Comparison of ENCODE assay signal across 9 cellular contexts in the genomic region with DNA sequence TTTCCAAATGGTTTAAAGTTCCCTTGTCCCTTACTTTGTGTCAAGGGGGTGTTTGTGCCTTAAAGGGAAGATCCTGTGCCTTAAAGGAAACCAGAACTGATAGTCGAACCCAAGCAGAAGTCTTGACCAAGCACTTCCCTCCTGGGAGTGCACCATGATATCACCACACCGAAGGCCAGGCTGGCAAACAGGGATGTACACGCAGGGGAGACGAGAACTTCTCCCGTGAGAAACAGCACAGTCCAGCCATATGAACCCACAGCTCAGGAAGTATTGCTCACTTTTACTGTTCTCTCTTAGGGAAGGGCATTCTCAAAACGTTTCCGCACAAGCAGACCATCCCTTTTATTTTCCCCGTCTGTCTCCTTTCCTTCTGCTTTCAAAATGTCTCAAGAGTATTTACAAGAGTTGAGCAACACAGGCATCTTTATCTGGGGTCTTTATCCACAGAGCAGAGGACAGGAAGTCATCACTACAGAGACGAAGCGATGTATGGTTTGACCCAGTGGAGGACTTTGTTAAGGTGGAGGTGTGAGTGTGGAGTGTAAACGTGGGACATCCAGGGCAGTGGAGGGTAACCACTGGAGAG. TPM values are rescaled to one million over a fixed set of nuclear protein-coding genes. Genes with fewer than 3 reads are reported as not detected.
DNase-seq lines count a peak whose midpoint lies in the region; ATAC-seq, FAIRE-seq and TF ChIP-seq lines count a peak whose summit lies in the region.
"Had no signal": no experiment of that assay in that cellular context is flagged by ENCODE, and none has a peak within 500 bp of the region (broad histone marks: within the 10 kb centered on the region; RNA-seq: fewer than 3 reads in every experiment).

No MANE protein-coding gene starts in this region.

- TF ChIP-seq CTCF in RWPE2 (IDR thresholded peaks at IDR 0.05; ENCODE audit: poor library complexity, severe bottlenecking) (peak; percentile 30), endodermal cell (conservative IDR thresholded peaks at IDR 0.05) (no peak), pancreas (IDR thresholded peaks at IDR 0.05) (peak in 1 of 4 donors; percentile 15)

- H3K4me1 ChIP-seq in RWPE2 (ENCODE audit: insufficient read depth, poor library complexity, severe bottlenecking), result peaks cover 17% of the 10 kb centered on the region
- H3K4me1 ChIP-seq in endodermal cell (ENCODE audit: control insufficient read depth, insufficient read depth, low read length), result peaks cover 3% of the 10 kb centered on the region
- H3K4me1 ChIP-seq in pancreas, result peaks cover 5 to 23% (median 13%) of the 10 kb centered on the region in 3 donors

- ATAC-seq in RWPE2 (ENCODE audit: low read depth), result no peak
- peak in 3 of 4 donors; percentile 24 to 61 (median 50) for ATAC-seq in pancreas
- no peak for ATAC-seq in HG03439 (IDR thresholded peaks at IDR 0.05; ENCODE audit: unreplicated experiment)
- ATAC-seq in GM18520 (IDR thresholded peaks at IDR 0.05; ENCODE audit: unreplicated experiment), result no peak
- ATAC-seq in GM21526 (IDR thresholded peaks at IDR 0.05; ENCODE audit: low FRiP score, unreplicated experiment), result no peak

- no peaks in the 10 kb centered on the region for H3K9me3 ChIP-seq in RWPE2 (ENCODE audit: severe bottlenecking)
- no peaks in the 10 kb centered on the region for H3K9me3 ChIP-seq in endodermal cell (ENCODE audit: control insufficient read depth, low read length)
- H3K9me3 ChIP-seq in pancreas, result no peaks in the 10 kb centered on the region

- DNase-seq in GM12891 (ENCODE audit: insufficient read length, low spot score) (no peak), RWPE2 (ENCODE audit: low spot score) (no peak), endodermal cell (peak; percentile 51), pancreas (no peak), cortex of kidney (lab: John Stamatoyannopoulos, UW) (no peak)

- H3K4me3 Mint-ChIP-seq in endodermal cell, result no peak overlapping the region

- H3K9me3 Mint-ChIP-seq in endodermal cell, result no peaks in the 10 kb centered on the region

- H3K36me3 ChIP-seq in RWPE2 (ENCODE audit: low read depth), result no peaks in the 10 kb centered on the region
- H3K36me3 ChIP-seq in endodermal cell (ENCODE audit: control insufficient read depth, insufficient read depth, low read length), result no peaks in the 10 kb centered on the region
- H3K36me3 ChIP-seq in pancreas, result no peaks in the 10 kb centered on the region

- no peak for FAIRE-seq in GM12891 (lab: Jason Lieb, UNC)
- no peak for FAIRE-seq in pancreas (lab: Jason Lieb, UNC)

- 80 to 85% methylated on average over 10 to 11 of the region's 11 CpGs for WGBS in endodermal cell (ENCODE audit: insufficient coverage in 1 of 2, insufficient read length in 1 of 2), 2 experiments
- 52 to 59% methylated on average over 11 of the region's 11 CpGs for WGBS in pancreas, 2 donors

- no peaks in the 10 kb centered on the region for H3K36me3 Mint-ChIP-seq in endodermal cell (ENCODE audit: low read depth)

- H3K27ac Mint-ChIP-seq in endodermal cell, result peak overlapping the region; percentile 84

- peaks cover 40% of the 10 kb centered on the region for H3K4me1 Mint-ChIP-seq in endodermal cell

- H3K9ac ChIP-seq in endodermal cell (ENCODE audit: extremely low read depth, low read length, poor library complexity, severe bottlenecking), result no peak overlapping the region
- H3K9ac ChIP-seq: KMS-11 had no signal

- H3K27me3 ChIP-seq in RWPE2 (ENCODE audit: insufficient read depth, poor library complexity, severe bottlenecking) (no peaks in the 10 kb centered on the region), endodermal cell (ENCODE audit: control insufficient read depth, insufficient read depth, low read length, poor library complexity, severe bottlenecking) (no peaks in the 10 kb centered on the region), pancreas (no peaks in the 10 kb centered on the region)

- no peak for TF ChIP-seq POLR2A in GM12891 (IDR thresholded peaks at IDR 0.05; ENCODE audit: low read depth, low read length)

- no peaks in the 10 kb centered on the region for H3K27me3 Mint-ChIP-seq in endodermal cell (ENCODE audit: insufficient read depth)

- peak overlapping the region; percentile 45 for H3K27ac ChIP-seq in RWPE2 (ENCODE audit: poor library complexity, severe bottlenecking)
- H3K27ac ChIP-seq in endodermal cell (ENCODE audit: low read depth, low read length), result peak overlapping the region; percentile 61
- peak overlapping the region; percentile 50 to 83 (median 73) for H3K27ac ChIP-seq in pancreas
- H3K27ac ChIP-seq: KMS-11 had no signal

- peak overlapping the region; percentile 20 for H3K4me3 ChIP-seq in RWPE2 (ENCODE audit: severe bottlenecking)
- no peak overlapping the region for H3K4me3 ChIP-seq in endodermal cell (ENCODE audit: low read length)
- peak overlapping the region in 2 of 4 donors; percentile 27 to 35 for H3K4me3 ChIP-seq in pancreas

- intact Hi-C loops in pancreas (cut with DNase I), result no loop called here

TF ChIP-seq in GM12891, 5 proteins besides CTCF, POLR2A, EP300 and RAD21:
- no peak for TF ChIP-seq POU2F2 (IDR thresholded peaks at IDR 0.05; ENCODE audit: low read depth, low read length)
- peak; percentile 56 for TF ChIP-seq SPI1 (IDR thresholded peaks at IDR 0.05; ENCODE audit: low read depth, low read length)

RNA-seq across cellular contexts. Expression of gene SERPINB1, which starts 12.8 kb away (rescaled TPM):
- 0.99 TPM for polyA plus RNA-seq in GM12891 (2012; ENCODE audit: low read depth, missing spikeins)
- 10 to 100 TPM; 30.6 to 38.5 TPM for total RNA-seq in endodermal cell
- polyA plus RNA-seq in endodermal cell (2013, experiment 1 of 2), result 14.1 TPM
- 18.4 TPM for polyA plus RNA-seq in endodermal cell (2013, experiment 2 of 2)
- total RNA-seq in pancreas, result 100 to 1,000 TPM in 5 of 6 donors, 10 to 100 TPM in 1; 94.1 to 285 (median 190) TPM
- polyA plus RNA-seq in pancreas, result 10 to 100 TPM; 68.1 to 75.8 TPM

RNA-seq across cellular contexts. Expression of gene SERPINB9, which starts 48.6 kb away (rescaled TPM):
- 5.6 TPM for polyA plus RNA-seq in GM12891 (2012; ENCODE audit: low read depth, missing spikeins)
- total RNA-seq in endodermal cell (100 to 1,000 TPM; 192 to 390 TPM), pancreas (1 to 10 TPM in 4 of 6 donors, under 1 TPM in 2; 0.65 to 4.8 (median 1.4) TPM)
- polyA plus RNA-seq in endodermal cell (2013, experiment 1 of 2), result 39.8 TPM
- 48.5 TPM for polyA plus RNA-seq in endodermal cell (2013, experiment 2 of 2)
- 1 to 10 TPM; 1.2 to 1.4 TPM for polyA plus RNA-seq in pancreas

Comparison
In these comparisons a context has a peak if more than half of its experiments do, and no peak if none do; other contexts are left out.
1. ATAC-seq: peak in pancreas (3 of 4); none in RWPE2 (single experiment), HG03439 (single experiment), GM18520 (single experiment) and GM21526 (single experiment).
2. RNA of gene SERPINB9, which starts 48.6 kb away (total RNA-seq): 192 to 390 TPM in endodermal cell; 0.65 to 4.8 TPM in pancreas; every median in the first group is over 10 times any median in the second.
3. Peak in every context shown above with its lines, with median percentiles within 50 percentile points of each other: H3K27ac ChIP-seq.